9 cellular contexts compared by ENCODE assay signal in the genomic region with DNA sequence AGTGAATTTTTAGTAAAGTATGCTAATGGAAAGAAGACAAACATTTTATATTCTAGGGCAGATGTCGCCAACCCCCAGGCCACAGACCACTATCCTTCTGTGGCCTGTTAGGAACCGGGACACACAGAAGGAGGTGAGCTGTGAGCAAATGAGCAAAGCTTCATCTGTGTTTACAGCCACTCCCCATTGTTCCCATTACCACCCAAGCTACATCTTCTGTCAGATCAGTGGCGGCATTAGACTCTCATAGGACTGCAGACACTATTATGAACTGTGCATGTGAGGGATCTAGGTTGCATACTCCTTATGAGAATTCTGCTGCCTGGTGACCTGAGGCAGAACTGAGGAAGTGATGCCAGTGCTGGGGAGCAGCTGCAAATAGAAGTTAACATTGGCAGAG.
"Had no signal": no experiment of that assay in that cellular context is flagged by ENCODE, and none has a peak within 500 bp of the region (broad histone marks: within the 10 kb centered on the region; RNA-seq: fewer than 3 reads in every experiment).

No MANE protein-coding gene starts in this region.

- FAIRE-seq: HepG2 had no signal

- H3K4me3 ChIP-seq: GM23248, HAP-1 had no signal

- H3K9me3 ChIP-seq: HAP-1 had no signal

- H3K4me1 ChIP-seq: HAP-1 had no signal

- H3K27ac ChIP-seq: GM23248, HL-60, KMS-11 had no signal

- H3K36me3 ChIP-seq: HAP-1 had no signal

- ATAC-seq: HCT116, HepG2 had no signal

- DNase-seq: GM23248, GOT3, H7, KBM-7 had no signal
